In genomic region chr20:44280387-44280786, GRCh38 we compare ENCODE assay signal across 22 cellular contexts. TPM values are rescaled to one million over a fixed set of nuclear protein-coding genes. Genes with fewer than 3 reads are reported as not detected.
DNase-seq lines count a peak whose midpoint lies in the region; ATAC-seq and TF ChIP-seq lines count a peak whose summit lies in the region.
"Had no signal": no experiment of that assay in that cellular context is flagged by ENCODE, and none has a peak within 500 bp of the region (broad histone marks: within the 10 kb centered on the region; RNA-seq: fewer than 3 reads in every experiment).

No MANE protein-coding gene starts in this region.

- DNase-seq in GM12865 (ENCODE audit: low read depth), result peak; percentile 20
- DNase-seq in MG63, result peak; percentile 15
- DNase-seq in CD8-positive, alpha-beta memory T cell, result no peak
- DNase-seq in PC-3, result no peak
- DNase-seq: ACHN; AML-193; Calu3; CD4-positive, alpha-beta T cell; DMS79 treated with DMSO at 0.1 percent for 48 hours; GF-D8; GM23248; IMR-90 had no signal

- intact Hi-C loops in PC-3 (cut with micrococcal nuclease), result no loop called here

- H3K9me3 ChIP-seq in MG63 (no peaks in the 10 kb centered on the region), PC-3 (ENCODE audit: low read length) (no peaks in the 10 kb centered on the region)
- H3K9me3 ChIP-seq in CD8-positive, alpha-beta memory T cell (ENCODE audit: low read length), result no peaks in the 10 kb centered on the region
- H3K9me3 ChIP-seq: HAP-1 had no signal

- H3K9ac ChIP-seq in PC-3 (ENCODE audit: low read length), result no peak overlapping the region
- H3K9ac ChIP-seq: GM23248 had no signal

- H3K4me3 ChIP-seq in GM12865 (ENCODE audit: low read depth, low read length), result no peak overlapping the region
- no peak overlapping the region for H3K4me3 ChIP-seq in MG63
- no peak overlapping the region for H3K4me3 ChIP-seq in CD8-positive, alpha-beta memory T cell (ENCODE audit: low read length)
- H3K4me3 ChIP-seq in PC-3 (ENCODE audit: low read length), result no peak overlapping the region
- H3K4me3 ChIP-seq: GM12878, GM23248, HAP-1, K562 had no signal

- CTCF ChIA-PET in CD8-positive, alpha-beta memory T cell (lab: Charles Lee), result no interaction called here
- CTCF ChIA-PET in PC-3 (lab: Charles Lee), result no interaction called here

- no peak overlapping the region for H3K4me2 ChIP-seq in PC-3 (ENCODE audit: low read length)

- no peaks in the 10 kb centered on the region for H3K79me2 ChIP-seq in PC-3 (ENCODE audit: low read length)

- H3K27me3 Mint-ChIP-seq in CD8-positive, alpha-beta memory T cell, result peaks cover 0 to 1% of the 10 kb centered on the region in 2 donors
- H3K27me3 Mint-ChIP-seq: CD4-positive, alpha-beta T cell had no signal

- no peak overlapping the region for H2AFZ ChIP-seq in PC-3 (ENCODE audit: low read length)
- H2AFZ ChIP-seq: GM23248 had no signal

- H3K9me2 ChIP-seq in PC-3 (replicated peaks; ENCODE audit: low read length), result no peaks in the 10 kb centered on the region

- no TSS peak for BruUV-seq in PC-3 (replicated peaks; lab: Mats Ljungman, UMichigan)

- H3K9me3 Mint-ChIP-seq in CD8-positive, alpha-beta memory T cell, result no peaks in the 10 kb centered on the region
- H3K9me3 Mint-ChIP-seq: CD4-positive, alpha-beta T cell had no signal

- peak; percentile 77 for ATAC-seq in esophagus mucosa
- no peak for ATAC-seq in PC-3
- no peak for ATAC-seq in HG03460 (IDR thresholded peaks at IDR 0.05; ENCODE audit: unreplicated experiment)
- ATAC-seq: GM12878, K562 had no signal

- no peak overlapping the region for H3K4me3 Mint-ChIP-seq in CD8-positive, alpha-beta memory T cell
- H3K4me3 Mint-ChIP-seq: CD4-positive, alpha-beta T cell had no signal

- no peak overlapping the region for H3K27ac ChIP-seq in CD8-positive, alpha-beta memory T cell (ENCODE audit: low read depth, low read length)
- H3K27ac ChIP-seq in PC-3 (ENCODE audit: low read length), result no peak overlapping the region
- H3K27ac ChIP-seq: C4-2B, GM23248, HL-60 had no signal

- H3K4me1 Mint-ChIP-seq in CD8-positive, alpha-beta memory T cell, result peaks cover 0 to 9% (median 2%) of the 10 kb centered on the region in 3 donors

- H3K36me3 ChIP-seq in MG63 (no peaks in the 10 kb centered on the region), PC-3 (ENCODE audit: low read depth, low read length) (no peaks in the 10 kb centered on the region)
- no peaks in the 10 kb centered on the region for H3K36me3 ChIP-seq in CD8-positive, alpha-beta memory T cell (ENCODE audit: insufficient read depth, low read length)
- H3K36me3 ChIP-seq: HAP-1 had no signal

- H3K4me1 ChIP-seq in CD8-positive, alpha-beta memory T cell (ENCODE audit: insufficient read depth, low read length), result no peaks in the 10 kb centered on the region
- H3K4me1 ChIP-seq in PC-3 (ENCODE audit: insufficient read depth, low read length), result peaks cover 16% of the 10 kb centered on the region
- H3K4me1 ChIP-seq: HAP-1 had no signal

- no peaks in the 10 kb centered on the region for H3F3A ChIP-seq in PC-3 (ENCODE audit: low read length, unreplicated experiment)

- no peaks in the 10 kb centered on the region for H3K27me3 ChIP-seq in MG63
- H3K27me3 ChIP-seq in CD8-positive, alpha-beta memory T cell (ENCODE audit: insufficient read depth, low read length, poor library complexity, severe bottlenecking), result no peaks in the 10 kb centered on the region
- H3K27me3 ChIP-seq in PC-3 (ENCODE audit: low read length), result no peaks in the 10 kb centered on the region

- H3K36me3 Mint-ChIP-seq in CD8-positive, alpha-beta memory T cell, result peaks cover 0 to 8% (median 4%) of the 10 kb centered on the region in 3 donors

- peak overlapping the region in 1 of 8 donors; percentile 11 for H3K27ac Mint-ChIP-seq in CD8-positive, alpha-beta memory T cell
- H3K27ac Mint-ChIP-seq: CD4-positive, alpha-beta T cell had no signal

- POLR2A ChIA-PET in CD8-positive, alpha-beta memory T cell (lab: Charles Lee), result no interaction called here
- POLR2A ChIA-PET in PC-3 (lab: Charles Lee; ENCODE audit: unreplicated experiment), result no interaction called here

- TF ChIP-seq CTCF in GM12865 (IDR thresholded peaks at IDR 0.05; ENCODE audit: insufficient read depth, low read depth, low read length, missing control alignments) (no peak), PC-3 (conservative IDR thresholded peaks at IDR 0.05; ENCODE audit: low read depth, low read length) (no peak)

- no peaks in the 10 kb centered on the region for H4K20me1 ChIP-seq in PC-3 (ENCODE audit: low read length)

RNA-seq across cellular contexts. Expression of gene FITM2, which starts 30.6 kb away (rescaled TPM):
- 4.8 and 7.6 TPM in 2 replicates for total RNA-seq in MG63 (2014; rRNA removed; shearing (Covaris generic); ENCODE audit: low replicate concordance)
- 3.8 TPM for total RNA-seq in esophagus mucosa
- total RNA-seq in CD8-positive, alpha-beta memory T cell, result 1 to 10 TPM; 2.4 to 2.5 TPM
- polyA plus RNA-seq in CD8-positive, alpha-beta memory T cell, result 1.3 TPM
- total RNA-seq in PC-3 (2014; rRNA removed), result 8.8 and 9.9 TPM in 2 replicates

RNA-seq across cellular contexts. Expression of gene GDAP1L1, which starts 33.3 kb away (rescaled TPM):
- total RNA-seq in MG63 (2014; rRNA removed; shearing (Covaris generic); ENCODE audit: low replicate concordance), result not detected in 2 replicates
- total RNA-seq in esophagus mucosa (not detected), PC-3 (2014; rRNA removed) (not detected in 2 replicates)
- not detected for total RNA-seq in CD8-positive, alpha-beta memory T cell
- polyA plus RNA-seq in CD8-positive, alpha-beta memory T cell, result not detected
- total RNA-seq: Calu3; CD4-positive, alpha-beta T cell; GM12878; GM23248; HT1080; IMR-90 had no signal
- polyA plus RNA-seq: BJ, GM23248, IMR-90 had no signal

RNA-seq across cellular contexts. Expression of gene R3HDML, which starts 56.5 kb away (rescaled TPM):
- total RNA-seq in MG63 (2014; rRNA removed; shearing (Covaris generic); ENCODE audit: low replicate concordance), result not detected in 2 replicates
- total RNA-seq in esophagus mucosa, result not detected
- total RNA-seq in CD8-positive, alpha-beta memory T cell, result not detected
- not detected for polyA plus RNA-seq in CD8-positive, alpha-beta memory T cell
- total RNA-seq in PC-3 (2014; rRNA removed), result not detected in 2 replicates
- total RNA-seq: Calu3; CD4-positive, alpha-beta T cell; GM12878; GM23248; H4; HT1080; IMR-90; K562 had no signal
- polyA plus RNA-seq: BJ, GM12878, GM23248, IMR-90, K562 had no signal

Comparison
In these comparisons a context has a peak if more than half of its experiments do, and no peak if none do; other contexts are left out.
1. DNase-seq: peak in GM12865 (single experiment) and MG63 (single experiment); none in CD8-positive, alpha-beta memory T cell (0 of 5) and PC-3 (single experiment).